In the genomic region with DNA sequence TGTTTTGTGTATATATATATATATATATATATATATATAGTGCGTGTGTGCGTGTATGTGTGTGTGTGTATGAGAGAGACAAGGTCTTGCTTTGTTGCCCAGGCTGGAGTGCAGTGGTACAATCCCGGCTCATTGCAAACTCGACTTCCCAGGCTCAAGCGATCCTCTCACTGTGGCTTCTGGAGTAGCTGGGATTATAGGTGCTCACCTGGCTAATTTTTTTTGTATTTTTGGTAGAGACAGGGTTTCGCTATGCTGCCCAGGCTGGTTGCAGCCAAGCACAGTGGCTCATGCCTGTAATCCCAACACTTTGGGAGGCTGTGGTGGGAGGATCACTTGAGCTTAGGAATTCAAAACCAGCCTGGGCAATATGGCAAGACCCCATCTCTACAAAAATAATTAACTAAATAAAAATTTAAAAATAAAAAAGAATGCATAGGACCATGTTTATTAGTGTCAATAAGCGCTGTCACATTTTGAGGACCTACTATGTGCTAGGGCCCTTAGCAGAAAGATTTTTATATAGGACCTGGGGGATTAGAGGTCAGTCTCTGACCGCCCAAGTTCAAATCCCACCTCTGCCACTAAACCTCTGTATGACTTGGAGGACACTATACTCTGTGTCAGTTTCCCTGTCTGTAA, we compare ENCODE assay signal across 17 cellular contexts. TPM values are rescaled to one million over a fixed set of nuclear protein-coding genes. Genes with fewer than 3 reads are reported as not detected.
A peak's percentile ranks its signal among the peaks of the same experiment; 100 is the strongest.
DNase-seq lines count a peak whose midpoint lies in the region; ATAC-seq lines count a peak whose summit lies in the region.
"Had no signal": no experiment of that assay in that cellular context is flagged by ENCODE, and none has a peak within 500 bp of the region (broad histone marks: within the 10 kb centered on the region; RNA-seq: fewer than 3 reads in every experiment).

No MANE protein-coding gene starts in this region.

- DNase-seq in NCI-H526 (lab: John Stamatoyannopoulos, UW) (peak; percentile 17 to 38), NCI-H526 treated with DMSO at 0.1 percent for 48 hours (lab: John Stamatoyannopoulos, UW) (no peak), dermis blood vessel endothelial cell (peak; percentile 31), skeletal muscle cell (ENCODE audit: low read depth) (no peak), T-helper 1 cell (no peak)
- DNase-seq: activated T-cell treated with anti-CD3 and anti-CD28 coated beads, Interleukin-2, amount 50 U/mL, for 4 hours; body of pancreas; DMS79; mucosa of descending colon; NCI-H1092; NCI-H510A treated with DMSO at 0.1 percent for 48 hours; WERI-Rb-1 had no signal

- H3K4me3 ChIP-seq in skeletal muscle cell (ENCODE audit: low read depth, low read length) = peak overlapping the region; percentile 9
- H3K4me3 ChIP-seq: body of pancreas, mucosa of descending colon had no signal

- no peak for ATAC-seq in GM18909 (IDR thresholded peaks at IDR 0.05; ENCODE audit: poor library complexity, unreplicated experiment)
- ATAC-seq: activated T-cell treated with anti-CD3 and anti-CD28 coated beads, Interleukin-2, amount 50 U/mL, for 4 hours; body of pancreas; mucosa of descending colon had no signal

RNA-seq across cellular contexts. Expression of a gene that starts 1.8 kb away (rescaled TPM):
- 95.7 and 104 TPM in 2 replicates for total RNA-seq in dermis blood vessel endothelial cell

RNA-seq across cellular contexts. Expression of a gene that starts 25.8 kb away (rescaled TPM):
- 0.47 and 0.85 TPM in 2 replicates for total RNA-seq in dermis blood vessel endothelial cell

RNA-seq across cellular contexts. Expression of a gene that starts 32.2 kb away (rescaled TPM):
- total RNA-seq in dermis blood vessel endothelial cell = not detected in 2 replicates
- total RNA-seq: activated T-cell treated with anti-CD3 and anti-CD28 coated beads, Interleukin-2, amount 50 U/mL, for 4 hours; H4; HT-29; mucosa of descending colon; temporal lobe had no signal

RNA-seq across cellular contexts. Expression of a gene that starts 53.4 kb away (rescaled TPM):
- total RNA-seq in dermis blood vessel endothelial cell = 0.17 TPM in 1 of 2 replicates, not detected in the other
- total RNA-seq: activated T-cell treated with anti-CD3 and anti-CD28 coated beads, Interleukin-2, amount 50 U/mL, for 4 hours; H4; HT-29; renal cortical epithelial cell; temporal lobe had no signal

Comparison
In these comparisons a context has a peak if more than half of its experiments do, and no peak if none do; other contexts are left out.
1. DNase-seq: peak in NCI-H526 (2 of 2) and dermis blood vessel endothelial cell (single experiment); none in NCI-H526 treated with DMSO at 0.1 percent for 48 hours (single experiment), skeletal muscle cell (single experiment) and T-helper 1 cell (0 of 5).